ENCODE assay signal across 8 cellular contexts in genomic region chrX:154369453-154370299, GRCh38. TPM values are rescaled to one million over a fixed set of nuclear protein-coding genes. Genes with fewer than 3 reads are reported as not detected.
A peak's percentile ranks its signal among the peaks of the same experiment; 100 is the strongest.
DNase-seq lines count a peak whose midpoint lies in the region; ATAC-seq and TF ChIP-seq lines count a peak whose summit lies in the region.

No MANE protein-coding gene starts in this region.

- DNase-seq in HFFc6 (peak; percentile 91), RPMI7951 (ENCODE audit: low read depth) (peak; percentile 94), glomerular visceral epithelial cell (ENCODE audit: extremely low spot score) (peak; percentile 95), omental fat pad (ENCODE audit: low spot score) (peak; percentile 37), tibial nerve (ENCODE audit: low spot score in 2 of 2) (peak; percentile 61 to 63), cerebellar nuclear complex (lab: John Stamatoyannopoulos, UW) (no peak)

- peak overlapping the region; percentile 95 for H3K4me3 Mint-ChIP-seq in HFFc6
- peak overlapping the region; percentile 97 for H3K4me3 Mint-ChIP-seq in activated naive CD4-positive, alpha-beta T cell treated with anti-CD3 and anti-CD28 coated beads, Interleukin-2, amount 50 U/mL, for 24 hours

- no peak for TF ChIP-seq CTCF in HFFc6 (IDR thresholded peaks at IDR 0.05)
- no peak for TF ChIP-seq CTCF in omental fat pad (IDR thresholded peaks at IDR 0.05)
- TF ChIP-seq CTCF in tibial nerve (IDR thresholded peaks at IDR 0.05), result peak in 1 of 5 experiments; percentile 6

- H3K9me3 ChIP-seq in BLaER1 treated with 17β-estradiol and CSF1 and Interleukin-3, amounts not matched to agents 10 nM and 100 nM (replicated peaks in 1 of 11), result peaks cover 15 to 83% (median 69%) of the 10 kb centered on the region in 11 experiments; a peak in 20 of 22 replicates
- no peaks in the 10 kb centered on the region for H3K9me3 ChIP-seq in tibial nerve

- H3K4me2 ChIP-seq in BLaER1 treated with 17β-estradiol and CSF1 and Interleukin-3, amounts not matched to agents 10 nM and 100 nM, result peak overlapping the region; percentile 66 to 93 (median 82)

- TF ChIP-seq EP300 in tibial nerve (IDR thresholded peaks at IDR 0.05), result peak; percentile 43 to 89

- H3K4me3 ChIP-seq in BLaER1 treated with 17β-estradiol and CSF1 and Interleukin-3, amounts not matched to agents 10 nM and 100 nM, result peak overlapping the region; percentile 72 to 94 (median 88)
- H3K4me3 ChIP-seq in tibial nerve, result peak overlapping the region; percentile 45 to 83 (median 66)

- peaks cover 30 to 50% (median 40%) of the 10 kb centered on the region in 10 experiments for H3K4me1 ChIP-seq in BLaER1 treated with 17β-estradiol and CSF1 and Interleukin-3, amounts not matched to agents 10 nM and 100 nM
- H3K4me1 ChIP-seq in tibial nerve, result peaks cover 0 to 60% (median 20%) of the 10 kb centered on the region in 4 donors

- peaks cover 13% of the 10 kb centered on the region for H3K27me3 Mint-ChIP-seq in HFFc6 (ENCODE audit: insufficient read depth)
- no peaks in the 10 kb centered on the region for H3K27me3 Mint-ChIP-seq in activated naive CD4-positive, alpha-beta T cell treated with anti-CD3 and anti-CD28 coated beads, Interleukin-2, amount 50 U/mL, for 24 hours

- peaks cover 32 to 36% (median 35%) of the 10 kb centered on the region in 11 experiments for H3K36me3 ChIP-seq in BLaER1 treated with 17β-estradiol and CSF1 and Interleukin-3, amounts not matched to agents 10 nM and 100 nM
- H3K36me3 ChIP-seq in tibial nerve, result peaks cover 0 to 34% (median 10%) of the 10 kb centered on the region in 3 donors

- H3K9ac ChIP-seq in BLaER1 treated with 17β-estradiol and CSF1 and Interleukin-3, amounts not matched to agents 10 nM and 100 nM, result peak overlapping the region; percentile 82 to 99 (median 96)

- TF ChIP-seq POLR2A in tibial nerve (IDR thresholded peaks at IDR 0.05), result peak in 1 of 2 donors; percentile 30

- 3 to 38% methylated on average over 8 to 13 of the region's 13 CpGs for WGBS in tibial nerve, 2 donors

- H4K20me1 ChIP-seq in BLaER1 treated with 17β-estradiol and CSF1 and Interleukin-3, amounts not matched to agents 10 nM and 100 nM, result peaks cover 21 to 70% (median 46%) of the 10 kb centered on the region in 11 experiments

- ATAC-seq in omental fat pad (ENCODE audit: low FRiP score), result peak; percentile 57

- H3K9me3 Mint-ChIP-seq in HFFc6, result 0 out of 2 replicates have a peak, but pooled peaks cover 4% of the 10 kb centered on the region
- H3K9me3 Mint-ChIP-seq in activated naive CD4-positive, alpha-beta T cell treated with anti-CD3 and anti-CD28 coated beads, Interleukin-2, amount 50 U/mL, for 24 hours, result no peaks in the 10 kb centered on the region

- peak overlapping the region; percentile 68 to 99 (median 95); a peak in 21 of 22 replicates for H3K27ac ChIP-seq in BLaER1 treated with 17β-estradiol and CSF1 and Interleukin-3, amounts not matched to agents 10 nM and 100 nM
- H3K27ac ChIP-seq in tibial nerve, result peak overlapping the region; percentile 88 to 97 (median 94)

- peaks cover 8 to 33% (median 30%) of the 10 kb centered on the region in 11 experiments; a peak in 21 of 22 replicates for H3K27me3 ChIP-seq in BLaER1 treated with 17β-estradiol and CSF1 and Interleukin-3, amounts not matched to agents 10 nM and 100 nM
- H3K27me3 ChIP-seq in tibial nerve, result no peaks in the 10 kb centered on the region

- H3K27ac Mint-ChIP-seq in HFFc6, result peak overlapping the region; percentile 92
- peak overlapping the region; percentile 68 for H3K27ac Mint-ChIP-seq in activated naive CD4-positive, alpha-beta T cell treated with anti-CD3 and anti-CD28 coated beads, Interleukin-2, amount 50 U/mL, for 24 hours

- peaks cover 8% of the 10 kb centered on the region for H3K36me3 Mint-ChIP-seq in HFFc6 (ENCODE audit: low read depth)
- no peaks in the 10 kb centered on the region for H3K36me3 Mint-ChIP-seq in activated naive CD4-positive, alpha-beta T cell treated with anti-CD3 and anti-CD28 coated beads, Interleukin-2, amount 50 U/mL, for 24 hours

- peaks cover 6% of the 10 kb centered on the region; the same call in 1 of the 2 replicates for H3K4me1 Mint-ChIP-seq in HFFc6 (ENCODE audit: low read depth)
- peaks cover 10% of the 10 kb centered on the region for H3K4me1 Mint-ChIP-seq in activated naive CD4-positive, alpha-beta T cell treated with anti-CD3 and anti-CD28 coated beads, Interleukin-2, amount 50 U/mL, for 24 hours

RNA-seq across cellular contexts. Expression of gene FLNA, which starts 4.8 kb away (rescaled TPM):
- total RNA-seq in HFFc6 (2021; fragmentation: NEBNext Ultra II Directional; extraction: Animal tissue kit (Norgen Biotek cat#: 25700)), result 1,000 to 10,000 TPM; 2,260 to 2,886 (median 2,666) TPM
- total RNA-seq in RPMI7951 (2014; rRNA removed; shearing (Covaris generic)), result 375 and 579 TPM in 2 replicates
- 1,000 to 10,000 TPM in 1 of 4 donors, 100 to 1,000 TPM in 3; 496 to 1,133 (median 729) TPM for total RNA-seq in omental fat pad
- total RNA-seq in tibial nerve, result 1,000 to 10,000 TPM in 3 of 4 donors, 100 to 1,000 TPM in 1; 995 to 1,349 (median 1,139) TPM

RNA-seq across cellular contexts. Expression of gene EMD, which starts 9.4 kb away (rescaled TPM):
- total RNA-seq in HFFc6 (2021; fragmentation: NEBNext Ultra II Directional; extraction: Animal tissue kit (Norgen Biotek cat#: 25700)), result 100 to 1,000 TPM in 4 of 6 experiments, 10 to 100 TPM in 2; 84.8 to 119 (median 108) TPM
- total RNA-seq in RPMI7951 (2014; rRNA removed; shearing (Covaris generic)), result 27.6 and 29.8 TPM in 2 replicates
- 10 to 100 TPM; 25.7 to 61.8 (median 53.2) TPM for total RNA-seq in omental fat pad
- 10 to 100 TPM; 38.0 to 72.6 (median 46.7) TPM for total RNA-seq in tibial nerve

RNA-seq across cellular contexts. Expression of gene RPL10, which starts 28.5 kb away (rescaled TPM):
- 1,000 to 10,000 TPM; 1,764 to 1,978 (median 1,934) TPM for total RNA-seq in HFFc6 (2021; fragmentation: NEBNext Ultra II Directional; extraction: Animal tissue kit (Norgen Biotek cat#: 25700))
- total RNA-seq in RPMI7951 (2014; rRNA removed; shearing (Covaris generic)), result 2,378 and 3,972 TPM in 2 replicates
- total RNA-seq in omental fat pad (1,000 to 10,000 TPM; 6,220 to 8,957 (median 7,673) TPM), tibial nerve (1,000 to 10,000 TPM; 4,372 to 6,501 (median 5,244) TPM)

RNA-seq across cellular contexts. Expression of gene DNASE1L1, which starts 39.4 kb away (rescaled TPM):
- total RNA-seq in HFFc6 (2021; fragmentation: NEBNext Ultra II Directional; extraction: Animal tissue kit (Norgen Biotek cat#: 25700)), result 10 to 100 TPM; 74.8 to 96.3 (median 87.4) TPM
- 12.6 and 14.3 TPM in 2 replicates for total RNA-seq in RPMI7951 (2014; rRNA removed; shearing (Covaris generic))
- total RNA-seq in omental fat pad (10 to 100 TPM; 33.4 to 47.3 (median 38.8) TPM), tibial nerve (10 to 100 TPM; 21.4 to 36.0 (median 28.6) TPM)

RNA-seq across cellular contexts. Expression of gene TAFAZZIN, which starts 41.7 kb away (rescaled TPM):
- total RNA-seq in HFFc6 (2021; fragmentation: NEBNext Ultra II Directional; extraction: Animal tissue kit (Norgen Biotek cat#: 25700)), result 10 to 100 TPM; 13.0 to 17.3 (median 15.1) TPM
- total RNA-seq in RPMI7951 (2014; rRNA removed; shearing (Covaris generic)), result 9.6 and 9.8 TPM in 2 replicates
- 10 to 100 TPM; 20.8 to 76.3 (median 33.1) TPM for total RNA-seq in omental fat pad
- total RNA-seq in tibial nerve, result 100 to 1,000 TPM in 2 of 4 donors, 10 to 100 TPM in 2; 78.9 to 138 (median 97.7) TPM

Comparison
In these comparisons a context has a peak if more than half of its experiments do, and no peak if none do; other contexts are left out.
1. DNase-seq: peak in HFFc6 (single experiment), RPMI7951 (single experiment), glomerular visceral epithelial cell (single experiment), omental fat pad (single experiment) and tibial nerve (2 of 2); none in cerebellar nuclear complex (0 of 2).